ENCODE assay signal across 1 cellular context in genomic region chr20:63955281-63955845, GRCh38.
TF ChIP-seq lines count a peak whose summit lies in the region.

No MANE protein-coding gene starts in this region.

TF ChIP-seq in K562, 482 proteins besides CTCF, POLR2A, EP300 and RAD21 (continued from another document):
- TF ChIP-seq SIN3A (IDR thresholded peaks at IDR 0.05; ENCODE audit: borderline replicate concordance in 2 of 2, control insufficient read depth in 1 of 2, low read depth in 2 of 2, low read length in 2 of 2): peak in 1 of 2 experiments; percentile 27; a peak in 1 of 4 replicates
